29 cellular contexts compared by ENCODE assay signal in genomic region chr18:51659781-51660180, GRCh38.
"Had no signal": no experiment of that assay in that cellular context is flagged by ENCODE, and none has a peak within 500 bp of the region (broad histone marks: within the 10 kb centered on the region; RNA-seq: fewer than 3 reads in every experiment).

No MANE protein-coding gene starts in this region.

- DNase-seq: activated CD4-positive, alpha-beta T cell treated with anti-CD3 and anti-CD28 coated beads for 36 hours; activated CD4-positive, alpha-beta T cell treated with anti-CD3 and anti-CD28 coated beads, Interleukin-2, amount 10 ng/mL, durations not matched to agents 7 days and 5 days; activated CD4-positive, alpha-beta T cell treated with anti-CD3 and anti-CD28 coated beads, Interleukin-2, amount 50 U/mL, for 48 hours; activated CD8-positive, alpha-beta T cell treated with anti-CD3 and anti-CD28 coated beads, Interleukin-2, amount 10 ng/mL, durations not matched to agents 7 days and 5 days; activated naive CD4-positive, alpha-beta T cell treated with anti-CD3 and anti-CD28 coated beads, Interleukin-2, amount 10 ng/mL, durations not matched to agents 7 days and 5 days; activated naive CD8-positive, alpha-beta T cell treated with anti-CD3 and anti-CD28 coated beads, Interleukin-2, amount 50 U/mL, for 24 hours; activated T-cell treated with anti-CD3 and anti-CD28 coated beads, Interleukin-2, amount 50 U/mL, for 24 hours; anterior cingulate cortex; caudate nucleus; NCI-H1092 treated with DMSO at 0.1 percent for 48 hours; NCI-H1417; NCI-H146; NCI-H187; NCI-H2029 treated with DMSO at 0.1 percent for 48 hours; NCI-H2107; NCI-H2171 treated with DMSO at 0.1 percent for 48 hours; NCI-H2227 treated with DMSO at 0.1 percent for 48 hours; NCI-H446; NCI-H510A treated with DMSO at 0.1 percent for 48 hours; OCI-M1; Right ventricle myocardium superior; SW 1271; T-helper 1 cell; T-helper 2 cell; T-helper 9 cell had no signal

- H3K27ac Mint-ChIP-seq: activated CD4-positive, alpha-beta T cell treated with anti-CD3 and anti-CD28 coated beads for 36 hours; activated CD4-positive, alpha-beta T cell treated with anti-CD3 and anti-CD28 coated beads, Interleukin-2, amount 10 ng/mL, durations not matched to agents 7 days and 5 days; activated CD8-positive, alpha-beta T cell treated with anti-CD3 and anti-CD28 coated beads, Interleukin-2, amount 10 ng/mL, durations not matched to agents 7 days and 5 days; activated naive CD4-positive, alpha-beta T cell treated with anti-CD3 and anti-CD28 coated beads, Interleukin-2, amount 10 ng/mL, durations not matched to agents 7 days and 5 days; activated naive CD8-positive, alpha-beta T cell; activated naive CD8-positive, alpha-beta T cell treated with anti-CD3 and anti-CD28 coated beads, Interleukin-2, amount 50 U/mL, for 24 hours; activated T-cell treated with anti-CD3 and anti-CD28 coated beads, Interleukin-2, amount 50 U/mL, for 24 hours; activated T-helper 1 cell treated with anti-CD3 and anti-CD28 coated beads, Interleukin-12 subunit alpha, Interleukin-12 subunit beta, Interleukin-2, Interleukin-4 antibody, amounts not matched to agents 30 ng/mL and 10 ng/mL and 1 ng/mL, durations not matched to agents 14 hours and 24 hours and 36 hours; WTC11 had no signal

- H3K4me1 Mint-ChIP-seq: activated CD4-positive, alpha-beta T cell treated with anti-CD3 and anti-CD28 coated beads, Interleukin-2, amount 10 ng/mL, durations not matched to agents 7 days and 5 days; activated naive CD4-positive, alpha-beta T cell treated with anti-CD3 and anti-CD28 coated beads, Interleukin-2, amount 10 ng/mL, durations not matched to agents 7 days and 5 days; activated naive CD8-positive, alpha-beta T cell treated with anti-CD3 and anti-CD28 coated beads, Interleukin-2, amount 50 U/mL, for 24 hours had no signal

- H3K4me3 Mint-ChIP-seq: activated CD4-positive, alpha-beta T cell treated with anti-CD3 and anti-CD28 coated beads for 36 hours; activated CD4-positive, alpha-beta T cell treated with anti-CD3 and anti-CD28 coated beads, Interleukin-2, amount 10 ng/mL, durations not matched to agents 7 days and 5 days; activated CD8-positive, alpha-beta T cell treated with anti-CD3 and anti-CD28 coated beads, Interleukin-2, amount 10 ng/mL, durations not matched to agents 7 days and 5 days; activated naive CD4-positive, alpha-beta T cell treated with anti-CD3 and anti-CD28 coated beads, Interleukin-2, amount 10 ng/mL, durations not matched to agents 7 days and 5 days; activated naive CD8-positive, alpha-beta T cell; activated naive CD8-positive, alpha-beta T cell treated with anti-CD3 and anti-CD28 coated beads, Interleukin-2, amount 50 U/mL, for 24 hours; activated T-cell treated with anti-CD3 and anti-CD28 coated beads, Interleukin-2, amount 50 U/mL, for 24 hours; activated T-helper 1 cell treated with anti-CD3 and anti-CD28 coated beads, Interleukin-12 subunit alpha, Interleukin-12 subunit beta, Interleukin-2, Interleukin-4 antibody, amounts not matched to agents 30 ng/mL and 10 ng/mL and 1 ng/mL, durations not matched to agents 14 hours and 24 hours and 36 hours; brain; WTC11 had no signal

- H3K9me3 Mint-ChIP-seq: activated CD4-positive, alpha-beta T cell treated with anti-CD3 and anti-CD28 coated beads, Interleukin-2, amount 10 ng/mL, durations not matched to agents 7 days and 5 days; activated naive CD4-positive, alpha-beta T cell treated with anti-CD3 and anti-CD28 coated beads, Interleukin-2, amount 10 ng/mL, durations not matched to agents 7 days and 5 days; activated naive CD8-positive, alpha-beta T cell treated with anti-CD3 and anti-CD28 coated beads, Interleukin-2, amount 50 U/mL, for 24 hours; activated T-cell treated with anti-CD3 and anti-CD28 coated beads, Interleukin-2, amount 50 U/mL, for 24 hours; activated T-helper 1 cell treated with anti-CD3 and anti-CD28 coated beads, Interleukin-12 subunit alpha, Interleukin-12 subunit beta, Interleukin-2, Interleukin-4 antibody, amounts not matched to agents 30 ng/mL and 10 ng/mL and 1 ng/mL, durations not matched to agents 14 hours and 24 hours and 36 hours; brain; WTC11 had no signal

- H3K36me3 Mint-ChIP-seq: activated naive CD4-positive, alpha-beta T cell treated with anti-CD3 and anti-CD28 coated beads, Interleukin-2, amount 10 ng/mL, durations not matched to agents 7 days and 5 days; activated naive CD8-positive, alpha-beta T cell; brain; WTC11 had no signal

- H3K27me3 Mint-ChIP-seq: activated CD4-positive, alpha-beta T cell treated with anti-CD3 and anti-CD28 coated beads, Interleukin-2, amount 10 ng/mL, durations not matched to agents 7 days and 5 days; activated naive CD4-positive, alpha-beta T cell treated with anti-CD3 and anti-CD28 coated beads, Interleukin-2, amount 10 ng/mL, durations not matched to agents 7 days and 5 days had no signal
